ENCODE assay signal across 22 cellular contexts in genomic region chr22:25510926-25511325, GRCh38. TPM values are rescaled to one million over a fixed set of nuclear protein-coding genes. Genes with fewer than 3 reads are reported as not detected.
A peak's percentile ranks its signal among the peaks of the same experiment; 100 is the strongest.
DNase-seq lines count a peak whose midpoint lies in the region; ATAC-seq, FAIRE-seq and TF ChIP-seq lines count a peak whose summit lies in the region.
"Had no signal": no experiment of that assay in that cellular context is flagged by ENCODE, and none has a peak within 500 bp of the region (broad histone marks: within the 10 kb centered on the region; RNA-seq: fewer than 3 reads in every experiment).

No MANE protein-coding gene starts in this region.

- TF ChIP-seq CTCF in hepatocyte (IDR thresholded peaks at IDR 0.05; ENCODE audit: poor library complexity) (no peak), transverse colon (IDR thresholded peaks at IDR 0.05) (no peak)

- H3K27me3 ChIP-seq in hepatocyte (no peaks in the 10 kb centered on the region), transverse colon (no peaks in the 10 kb centered on the region)
- H3K27me3 ChIP-seq: BLaER1 had no signal

- in situ Hi-C loops in transverse colon (cut with MboI; ENCODE audit: low pct_ligation_motif_present in 1 of 4, low pct_unique_long_range_greater_than_20kb in 1 of 4, low sequenced_read_pairs in 3 of 4): no loop called here

- no peaks in the 10 kb centered on the region for H3K79me2 ChIP-seq in hepatocyte

- H3K27ac ChIP-seq in hepatocyte: no peak overlapping the region
- no peak overlapping the region for H3K27ac ChIP-seq in transverse colon
- H3K27ac ChIP-seq: 22Rv1, BLaER1, C4-2B had no signal

- H4K20me1 ChIP-seq in hepatocyte (ENCODE audit: insufficient read depth, poor library complexity, severe bottlenecking): no peaks in the 10 kb centered on the region
- H4K20me1 ChIP-seq: BLaER1 had no signal

- TF ChIP-seq EP300 in transverse colon (IDR thresholded peaks at IDR 0.05; ENCODE audit: low read depth): no peak

- no peak overlapping the region for H2AFZ ChIP-seq in hepatocyte
- H2AFZ ChIP-seq: GM23338 had no signal

- intact Hi-C loops in transverse colon (cut with DNase I; ENCODE audit: low total_unique reads): no loop called here

- no peak for FAIRE-seq in GM19239 (lab: Jason Lieb, UNC)
- FAIRE-seq: A204.1, GM12891, GM18507 had no signal

- H3K9me2 ChIP-seq in hepatocyte (replicated peaks; ENCODE audit: insufficient read depth): no peaks in the 10 kb centered on the region

- no peaks in the 10 kb centered on the region for H3K4me1 ChIP-seq in hepatocyte (ENCODE audit: insufficient read depth)
- H3K4me1 ChIP-seq in transverse colon: no peaks in the 10 kb centered on the region
- H3K4me1 ChIP-seq: BLaER1, Caco-2 had no signal

- DNase-seq in LoVo (ENCODE audit: low spot score) (peak; percentile 44), hepatocyte (ENCODE audit: low spot score) (peak; percentile 25), mucosa of gallbladder (ENCODE audit: low spot score) (peak; percentile 16), transverse colon (peak; percentile 28), GM19239 (ENCODE audit: insufficient read length, low spot score) (no peak), DMS114 treated with DMSO at 0.1 percent for 48 hours (lab: John Stamatoyannopoulos, UW; ENCODE audit: unreplicated experiment) (no peak)
- DNase-seq: CD4-positive, CD25-positive, alpha-beta regulatory T cell; CD8-positive, alpha-beta T cell; DMS79; EL; GDM1; H9 had no signal

- H3K4me2 ChIP-seq in hepatocyte: no peak overlapping the region
- H3K4me2 ChIP-seq: BLaER1, GM23338 had no signal

- ATAC-seq in GM21515 (IDR thresholded peaks at IDR 0.05; ENCODE audit: unreplicated experiment): no peak
- ATAC-seq: CD8-positive, alpha-beta T cell; GM23338; HCT116 had no signal

- WGBS in hepatocyte (ENCODE audit: low lambda C conversion rate, missing lambda C conversion rate): 87% methylated on average over 4 of the region's 4 CpGs
- WGBS in transverse colon (ENCODE audit: low coverage in 1 of 2), 2 donors: 75 to 81% methylated on average over 2 to 4 of the region's 4 CpGs

- no peak for TF ChIP-seq POLR2A in transverse colon (IDR thresholded peaks at IDR 0.05)

- H3K9me3 ChIP-seq in hepatocyte (ENCODE audit: low read depth) (no peaks in the 10 kb centered on the region), transverse colon (no peaks in the 10 kb centered on the region)
- H3K9me3 ChIP-seq: BLaER1, Caco-2 had no signal

- H3K4me3 ChIP-seq in hepatocyte: no peak overlapping the region
- H3K4me3 ChIP-seq in transverse colon: no peak overlapping the region
- H3K4me3 ChIP-seq: BLaER1, GM23338 had no signal

- no peaks in the 10 kb centered on the region for H3K36me3 ChIP-seq in hepatocyte (replicated peaks; ENCODE audit: insufficient read depth, low read depth)
- no peaks in the 10 kb centered on the region for H3K36me3 ChIP-seq in transverse colon

RNA-seq across cellular contexts. Expression of gene GRK3, which starts 53.5 kb away (rescaled TPM):
- total RNA-seq in hepatocyte: 7.1 and 7.3 TPM in 2 replicates
- polyA plus RNA-seq in hepatocyte: 1.5 and 2.8 TPM in 2 replicates
- 7.3 TPM for total RNA-seq in mucosa of gallbladder
- 1 to 10 TPM; 1.6 to 7.9 (median 4.2) TPM for total RNA-seq in transverse colon

Comparison
In these comparisons a context has a peak if more than half of its experiments do, and no peak if none do; other contexts are left out.
1. DNase-seq: peak in LoVo (single experiment), hepatocyte (single experiment), mucosa of gallbladder (single experiment) and transverse colon (single experiment); none in GM19239 (single experiment) and DMS114 treated with DMSO at 0.1 percent for 48 hours (single experiment).